ENCODE assay signal across 8 cellular contexts in the genomic region with DNA sequence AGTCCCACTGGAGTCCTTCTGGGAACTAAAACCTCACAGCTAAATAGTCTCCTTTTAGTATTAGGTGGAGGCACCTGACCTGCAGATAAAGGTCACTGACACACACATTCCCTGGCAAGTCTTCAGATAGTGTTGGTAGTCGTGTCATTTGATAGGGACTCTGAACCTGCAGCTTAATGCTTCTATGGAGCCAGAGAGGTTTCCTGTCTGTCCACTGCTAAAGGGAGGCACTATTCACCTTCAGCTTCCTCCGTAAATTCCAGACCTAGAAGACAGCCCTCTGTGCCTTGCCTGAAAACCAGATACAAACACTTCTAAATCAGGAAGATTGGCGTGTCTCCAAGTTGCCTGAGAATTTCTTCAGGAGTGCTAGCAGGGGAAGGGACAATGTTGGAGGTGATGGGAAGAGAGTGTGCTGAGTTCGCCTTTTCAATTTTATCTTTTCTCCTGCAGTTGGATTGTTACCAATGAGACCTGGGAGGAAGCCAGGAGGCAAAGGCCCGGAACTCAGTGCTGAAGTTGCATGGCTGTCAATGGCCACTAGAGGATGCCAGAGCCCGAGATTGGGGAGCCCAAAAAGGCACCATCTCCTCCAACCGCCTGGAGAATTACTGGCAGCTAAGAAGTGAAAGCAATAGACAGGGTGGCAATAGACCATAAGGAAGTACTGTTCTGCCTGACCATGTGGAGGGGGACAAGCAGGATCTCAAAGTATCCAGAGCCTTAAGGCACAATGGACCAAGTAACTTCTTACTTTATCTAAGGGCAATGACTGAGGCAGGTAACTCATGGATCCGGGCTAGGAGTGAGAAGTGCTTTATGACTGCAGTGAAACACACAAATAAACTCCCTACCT.
DNase-seq lines count a peak whose midpoint lies in the region; ATAC-seq and TF ChIP-seq lines count a peak whose summit lies in the region.

No MANE protein-coding gene starts in this region.

- H2AK5ac ChIP-seq in neuronal stem cell (ENCODE audit: low read depth, low read length) = no peak overlapping the region

- H3K36me3 ChIP-seq in fibroblast of lung (ENCODE audit: control insufficient read depth, insufficient read depth, low read length) = no peaks in the 10 kb centered on the region
- no peaks in the 10 kb centered on the region for H3K36me3 ChIP-seq in neuronal stem cell (replicated peaks in 1 of 2; ENCODE audit: control insufficient read depth in 2 of 2, insufficient read depth in 2 of 2, low read length in 2 of 2)

- H2AFZ ChIP-seq in fibroblast of lung (ENCODE audit: low read length) (peak overlapping the region; percentile 84), neuronal stem cell (ENCODE audit: low read length) (peak overlapping the region; percentile 73)

- H2BK15ac ChIP-seq in neuronal stem cell (ENCODE audit: low read length) = no peak overlapping the region

- no peaks in the 10 kb centered on the region for H3K9me3 ChIP-seq in fibroblast of lung (ENCODE audit: control insufficient read depth, insufficient read depth, low read depth, low read length)
- no peaks in the 10 kb centered on the region for H3K9me3 ChIP-seq in neuronal stem cell (replicated peaks in 1 of 2; ENCODE audit: control insufficient read depth in 2 of 2, insufficient read depth in 1 of 2, low read depth in 1 of 2, low read length in 2 of 2)

- peak overlapping the region; percentile 8 for H2BK12ac ChIP-seq in neuronal stem cell (ENCODE audit: low read length)

- H3K4me3 ChIP-seq in fibroblast of lung (replicated peaks in 1 of 4; ENCODE audit: control extremely low read depth in 1 of 4, insufficient read depth in 1 of 4, low read depth in 3 of 4, low read length in 4 of 4) = no peak overlapping the region
- no peak overlapping the region for H3K4me3 ChIP-seq in neuronal stem cell (ENCODE audit: low read length in 2 of 2)

- H4K8ac ChIP-seq in neuronal stem cell (ENCODE audit: low read depth, low read length) = peak overlapping the region; percentile 4

- H3K14ac ChIP-seq in neuronal stem cell (ENCODE audit: low read length) = no peak overlapping the region

- H3K79me1 ChIP-seq in neuronal stem cell (ENCODE audit: low read depth, low read length) = no peaks in the 10 kb centered on the region

- H4K91ac ChIP-seq in neuronal stem cell (ENCODE audit: low read depth, low read length, poor library complexity) = no peak overlapping the region

- H3K23ac ChIP-seq in neuronal stem cell (ENCODE audit: low read depth, low read length, poor library complexity) = no peak overlapping the region

- no CpG with 5 or more reads among the region's 8 CpGs for WGBS in neuronal stem cell (ENCODE audit: extremely low coverage in 2 of 2, insufficient read length in 2 of 2, insufficient replicate concordance in 1 of 2), 2 donors

- no peak for TF ChIP-seq EP300 in Ishikawa (IDR thresholded peaks at IDR 0.05; ENCODE audit: borderline replicate concordance)

- H2BK120ac ChIP-seq in neuronal stem cell (ENCODE audit: low read depth, low read length) = no peak overlapping the region

- H3K9ac ChIP-seq in fibroblast of lung (ENCODE audit: insufficient read depth, low read length) = no peak overlapping the region
- no peak overlapping the region for H3K9ac ChIP-seq in neuronal stem cell (ENCODE audit: low read depth, low read length, poor library complexity)

- H3K79me2 ChIP-seq in fibroblast of lung (ENCODE audit: control insufficient read depth, insufficient read depth, low read length) = no peaks in the 10 kb centered on the region

- peak; percentile 96 for ATAC-seq in GM21529 (IDR thresholded peaks at IDR 0.05; ENCODE audit: unreplicated experiment)

- H3K4me2 ChIP-seq in fibroblast of lung (ENCODE audit: extremely low read depth, insufficient read depth, low read length) = peak overlapping the region; percentile 37
- no peak overlapping the region for H3K4me2 ChIP-seq in neuronal stem cell (ENCODE audit: insufficient read depth, low read length, poor library complexity, severe bottlenecking)

- H3K4me1 ChIP-seq in fibroblast of lung (ENCODE audit: control insufficient read depth, extremely low read depth, insufficient read depth, low read length) (no peaks in the 10 kb centered on the region), neuronal stem cell (ENCODE audit: control insufficient read depth in 2 of 2, insufficient read depth in 1 of 2, low read depth in 1 of 2, low read length in 2 of 2) (peaks cover 0 to 2% of the 10 kb centered on the region in 2 donors)

- DNase-seq in DMS79 (lab: John Stamatoyannopoulos, UW) (peak; percentile 19), OCI-M2 (lab: John Stamatoyannopoulos, UW; ENCODE audit: unreplicated experiment) (peak; percentile 52), fibroblast of lung (ENCODE audit: low read depth in 2 of 2) (peak; percentile 49 to 71), neuronal stem cell (ENCODE audit: low spot score) (peak; percentile 50), superior temporal gyrus (ENCODE audit: extremely low spot score) (peak; percentile 60)
- peak; percentile 65 for DNase-seq in activated T-cell treated with anti-CD3 and anti-CD28 coated beads, Interleukin-2, amount 50 U/mL, for 1 hour

- no peak overlapping the region for H3K27ac ChIP-seq in fibroblast of lung (ENCODE audit: insufficient read depth, low read length)
- no peak overlapping the region for H3K27ac ChIP-seq in neuronal stem cell (replicated peaks; ENCODE audit: low read length)

- no peak overlapping the region for H3K18ac ChIP-seq in neuronal stem cell (ENCODE audit: low read length)

- peaks cover 2% of the 10 kb centered on the region for H3K27me3 ChIP-seq in fibroblast of lung (ENCODE audit: control insufficient read depth, insufficient read depth, low read length)
- H3K27me3 ChIP-seq in neuronal stem cell (ENCODE audit: control insufficient read depth in 3 of 3, insufficient read depth in 3 of 3, low read depth in 1 of 3, low read length in 3 of 3) = no peaks in the 10 kb centered on the region

- no peak overlapping the region for H2BK5ac ChIP-seq in neuronal stem cell (ENCODE audit: low read length)

- peak; percentile 100 for TF ChIP-seq RAD21 in Ishikawa (IDR thresholded peaks at IDR 0.05; ENCODE audit: low read depth)

- H4K20me1 ChIP-seq in fibroblast of lung (ENCODE audit: control insufficient read depth, extremely low read depth, insufficient read depth, low read length) = no peaks in the 10 kb centered on the region

- TF ChIP-seq CTCF in fibroblast of lung (conservative IDR thresholded peaks at IDR 0.05 in 1 of 2, IDR thresholded peaks at IDR 0.05 in 1 of 2; ENCODE audit: low read depth in 1 of 2, low read length in 2 of 2) = peak; percentile 99

- no peak overlapping the region for H3K4ac ChIP-seq in neuronal stem cell (ENCODE audit: low read length)

TF ChIP-seq in Ishikawa, 13 proteins besides CTCF, POLR2A, EP300 and RAD21:
- TF ChIP-seq ZBTB7A (IDR thresholded peaks at IDR 0.05; ENCODE audit: low read depth) (no peak), TEAD4 (IDR thresholded peaks at IDR 0.05) (peak; percentile 7; the same call in 1 of the 2 replicates), NFIC (IDR thresholded peaks at IDR 0.05) (peak; percentile 53), EGR1 (IDR thresholded peaks at IDR 0.05) (no peak), CEBPB (IDR thresholded peaks at IDR 0.05) (no peak), CREB1 (IDR thresholded peaks at IDR 0.05; ENCODE audit: low read depth) (no peak)
